Comparison of ENCODE assay signal across 10 cellular contexts in the genomic region with DNA sequence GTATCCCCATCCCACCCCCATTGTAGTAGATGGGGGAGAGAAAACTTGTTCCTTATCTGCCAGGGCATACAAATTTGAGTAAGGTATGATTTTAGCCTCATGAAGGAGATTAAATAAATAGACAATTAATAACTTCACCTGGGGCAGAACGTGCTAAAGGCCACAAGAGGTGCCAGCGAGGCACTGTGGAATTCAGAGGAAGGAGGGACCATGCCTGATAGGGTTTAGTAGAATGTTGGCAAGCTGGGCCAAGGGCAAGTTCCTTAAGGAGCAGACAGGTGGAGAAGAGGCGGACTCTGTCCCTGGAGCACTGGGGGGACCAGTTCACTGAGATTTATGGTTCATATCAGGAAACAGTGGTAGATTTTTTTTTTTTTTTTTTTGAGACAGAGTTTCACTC. TPM values are rescaled to one million over a fixed set of nuclear protein-coding genes. Genes with fewer than 3 reads are reported as not detected.
DNase-seq lines count a peak whose midpoint lies in the region; ATAC-seq, FAIRE-seq and TF ChIP-seq lines count a peak whose summit lies in the region.
"Had no signal": no experiment of that assay in that cellular context is flagged by ENCODE, and none has a peak within 500 bp of the region (broad histone marks: within the 10 kb centered on the region; RNA-seq: fewer than 3 reads in every experiment).

No MANE protein-coding gene starts in this region.

- no peak overlapping the region for H3K27ac ChIP-seq in Panc1 (ENCODE audit: low read length)
- H3K27ac ChIP-seq in epithelial cell of prostate, result peak overlapping the region; percentile 10

- DNase-seq in stimulated activated CD4-positive, alpha-beta T cell treated with anti-CD3 and anti-CD28 coated beads, Interleukin-15, amount 100 ng/mL, for 24 hours, result peak; percentile 15
- DNase-seq in stimulated activated CD4-positive, alpha-beta T cell treated with anti-CD3 and anti-CD28 coated beads, Interleukin-12 subunit alpha, Interleukin-12 subunit beta, amount 100 ng/mL, for 4 hours, result no peak
- no peak for DNase-seq in Panc1 (ENCODE audit: low read depth, low spot score)
- no peak for DNase-seq in epithelial cell of prostate (ENCODE audit: low read depth, low spot score)
- no peak for DNase-seq in RCC 7860 (ENCODE audit: low spot score)
- no peak for DNase-seq in effector CD8-positive, alpha-beta T cell (lab: John Stamatoyannopoulos, UW)
- DNase-seq in activated effector memory CD4-positive, alpha-beta T cell treated with Interleukin-2 at 50 U/mL for 16 hours, result no peak
- DNase-seq: activated T-cell treated with anti-CD3 and anti-CD28 coated beads, Interleukin-2, amount 50 U/mL, for 72 hours; naive B cell had no signal

- no peaks in the 10 kb centered on the region for H3K9me3 ChIP-seq in Panc1 (ENCODE audit: control insufficient read depth, insufficient read depth, low read depth, low read length)

- in situ Hi-C loops in Panc1 (cut with HindIII; ENCODE audit: low pct_unique_long_range_greater_than_20kb, low sequenced_read_pairs), result no loop called here

- CTCF ChIA-PET in Panc1 (lab: Charles Lee), result interaction anchor here (0.6 kb wide), 1 partner anchor 246 kb away, joined by 4 read pairs; no protein-coding TSS in a partner anchor

- intact Hi-C loops in Panc1 (cut with micrococcal nuclease; ENCODE audit: unreplicated experiment), result no loop called here

- no peak for FAIRE-seq in RCC 7860 (lab: Jason Lieb, UNC)

- peaks cover 13% of the 10 kb centered on the region for H3K36me3 ChIP-seq in Panc1 (ENCODE audit: control insufficient read depth, insufficient read depth, low read length)

- ATAC-seq in Panc1 (no peak), HG03342 (IDR thresholded peaks at IDR 0.05; ENCODE audit: unreplicated experiment) (no peak)

- POLR2A ChIA-PET in Panc1 (lab: Charles Lee), result no interaction called here

- BruUV-seq in Panc1 (replicated peaks; lab: Mats Ljungman, UMichigan), result no TSS peak

- H3K4me3 ChIP-seq in Panc1 (ENCODE audit: low read depth in 2 of 2, low read length in 2 of 2), result no peak overlapping the region

- H3K27me3 ChIP-seq in Panc1 (ENCODE audit: control insufficient read depth, insufficient read depth, low read length), result no peaks in the 10 kb centered on the region

- no peaks in the 10 kb centered on the region for H3K4me1 ChIP-seq in Panc1 (ENCODE audit: control insufficient read depth, insufficient read depth, low read length)

- peak; percentile 54 for TF ChIP-seq CTCF in Panc1 (IDR thresholded peaks at IDR 0.05)

RNA-seq across cellular contexts. Expression of a gene that starts 22.5 kb away (rescaled TPM):
- 49.0 TPM for total RNA-seq in Panc1 (2021; ENCODE audit: unreplicated experiment)
- 33.5 TPM for polyA plus RNA-seq in Panc1 (2012; ENCODE audit: insufficient read length)

RNA-seq across cellular contexts. Expression of a gene that starts 41.5 kb away (rescaled TPM):
- total RNA-seq in Panc1 (2021; ENCODE audit: unreplicated experiment), result 0.23 TPM
- 0.44 TPM for polyA plus RNA-seq in Panc1 (2012; ENCODE audit: insufficient read length)
